ENCODE assay signal across 8 cellular contexts in the genomic region with DNA sequence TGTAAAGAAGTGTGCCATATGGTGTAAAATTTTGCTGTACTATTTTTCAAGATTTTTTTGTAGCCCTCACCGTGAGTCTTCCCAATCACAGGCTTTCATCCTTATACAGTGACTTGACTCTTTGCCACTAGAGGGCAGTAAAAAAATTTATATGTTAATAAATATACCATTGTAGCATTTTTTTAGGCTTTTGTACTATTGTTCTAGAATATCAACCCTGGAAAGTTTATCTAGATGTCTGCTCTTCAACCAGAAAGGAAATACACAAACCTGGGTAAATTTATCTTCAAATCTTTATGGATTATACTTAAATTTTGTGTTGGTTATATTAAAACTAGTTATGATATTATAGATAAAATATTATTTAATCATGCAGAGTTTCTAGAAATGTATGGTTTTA.
DNase-seq lines count a peak whose midpoint lies in the region; ATAC-seq and TF ChIP-seq lines count a peak whose summit lies in the region.

No MANE protein-coding gene starts in this region.

- peak in 4 of 5 experiments; percentile 21 to 69 (median 41) for TF ChIP-seq CTCF in gastrocnemius medialis (IDR thresholded peaks at IDR 0.05 in 4 of 5, conservative IDR thresholded peaks at IDR 0.05 in 1 of 5)

- peak; percentile 75 for DNase-seq in DMS153 treated with DMSO at 0.1 percent for 48 hours (lab: John Stamatoyannopoulos, UW; ENCODE audit: unreplicated experiment)
- peak; percentile 62 for DNase-seq in LoVo (ENCODE audit: low spot score)
- DNase-seq in SK-MEL-5 (ENCODE audit: low read depth, low spot score): peak; percentile 80
- DNase-seq in fibroblast of peridontal ligament (ENCODE audit: extremely low read depth): peak; percentile 72
- no peak for DNase-seq in gastrocnemius medialis
- no peak for DNase-seq in ecto neural progenitor cell (ENCODE audit: low spot score)

- no peak overlapping the region for H3K27ac ChIP-seq in gastrocnemius medialis

- H3K36me3 ChIP-seq in gastrocnemius medialis: no peaks in the 10 kb centered on the region

- peak; percentile 85 for ATAC-seq in GM21529 (IDR thresholded peaks at IDR 0.05; ENCODE audit: unreplicated experiment)
- ATAC-seq in gastrocnemius medialis: no peak
- ATAC-seq in GM18909 (IDR thresholded peaks at IDR 0.05; ENCODE audit: poor library complexity, unreplicated experiment): no peak

- H3K4me1 ChIP-seq in gastrocnemius medialis: peaks cover 10 to 14% of the 10 kb centered on the region in 2 donors

- TF ChIP-seq POLR2A in gastrocnemius medialis (IDR thresholded peaks at IDR 0.05): no peak

- no peaks in the 10 kb centered on the region for H3K27me3 ChIP-seq in gastrocnemius medialis

- H3K9me3 ChIP-seq in gastrocnemius medialis: no peaks in the 10 kb centered on the region

- in situ Hi-C loops in SK-MEL-5 (cut with HindIII; ENCODE audit: low pct_unique_long_range_greater_than_20kb, low sequenced_read_pairs) (no loop called here), gastrocnemius medialis (cut with MboI; ENCODE audit: low sequenced_read_pairs in 4 of 4) (no loop called here)

- intact Hi-C loops in gastrocnemius medialis (cut with DNase I; ENCODE audit: low total_unique reads): loop anchor here (2.0 kb wide), 1 partner anchor 328 kb away; no protein-coding TSS in a partner anchor

- H3K4me3 ChIP-seq in gastrocnemius medialis: no peak overlapping the region

Comparison
In these comparisons a context has a peak if more than half of its experiments do, and no peak if none do; other contexts are left out.
1. DNase-seq: peak in DMS153 treated with DMSO at 0.1 percent for 48 hours (single experiment), LoVo (single experiment), SK-MEL-5 (single experiment) and fibroblast of peridontal ligament (single experiment); none in gastrocnemius medialis (0 of 2) and ecto neural progenitor cell (single experiment).